In the genomic region with DNA sequence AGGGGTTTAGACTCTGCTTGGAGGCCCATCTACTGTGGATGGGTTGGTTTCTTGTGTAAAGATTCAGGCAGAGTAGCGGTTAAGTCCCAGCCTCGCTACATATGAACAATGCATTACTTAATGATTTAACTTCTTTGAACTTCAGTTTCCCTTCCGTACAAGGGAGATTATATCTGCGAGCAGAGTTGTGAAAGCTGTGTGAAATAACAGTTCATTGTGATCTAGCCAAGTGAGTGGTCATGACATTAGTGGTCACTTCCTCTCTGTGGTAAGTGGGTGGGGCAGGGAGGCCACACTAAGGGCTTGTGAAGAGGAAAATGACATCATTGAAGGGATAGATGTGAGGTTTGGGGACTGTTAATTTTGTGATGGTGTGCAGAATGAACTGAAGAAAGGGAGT, we compare ENCODE assay signal across 8 cellular contexts. TPM values are rescaled to one million over a fixed set of nuclear protein-coding genes. Genes with fewer than 3 reads are reported as not detected.
DNase-seq lines count a peak whose midpoint lies in the region; ATAC-seq and TF ChIP-seq lines count a peak whose summit lies in the region.

No MANE protein-coding gene starts in this region.

- TF ChIP-seq CTCF in kidney epithelial cell (IDR thresholded peaks at IDR 0.05; ENCODE audit: insufficient read depth, low read length, poor library complexity, severe bottlenecking), result no peak

- peak; percentile 44 for DNase-seq in GM04504 (ENCODE audit: low read depth)
- DNase-seq in activated T-cell treated with anti-CD3 and anti-CD28 coated beads, Interleukin-2, amount 50 U/mL, for 48 hours, result peak; percentile 70 to 72
- peak; percentile 56 for DNase-seq in kidney epithelial cell (ENCODE audit: low read depth)
- no peak for DNase-seq in NCI-H2107 treated with DMSO at 0.1 percent for 48 hours (lab: John Stamatoyannopoulos, UW; ENCODE audit: unreplicated experiment)
- DNase-seq in DMS79 treated with DMSO at 0.1 percent for 48 hours (lab: John Stamatoyannopoulos, UW), result no peak
- no peak for DNase-seq in NCI-H1436 treated with DMSO at 0.1 percent for 48 hours (lab: John Stamatoyannopoulos, UW)

- peak; percentile 98 for ATAC-seq in GM21423 (IDR thresholded peaks at IDR 0.05; ENCODE audit: unreplicated experiment)
- ATAC-seq in HG03575 (IDR thresholded peaks at IDR 0.05; ENCODE audit: extremely low read depth, insufficient number of reproducible peaks, low FRiP score, unreplicated experiment), result peak; percentile 85

- H3K27me3 ChIP-seq in kidney epithelial cell (ENCODE audit: control insufficient read depth, insufficient read depth, low read length), result no peaks in the 10 kb centered on the region

- no peaks in the 10 kb centered on the region for H3K36me3 ChIP-seq in kidney epithelial cell (ENCODE audit: control insufficient read depth, insufficient read depth, low read length)

- H3K4me3 ChIP-seq in kidney epithelial cell (ENCODE audit: low read depth, low read length), result no peak overlapping the region

RNA-seq across cellular contexts. Expression of gene MEX3C, which starts 14.1 kb away (rescaled TPM):
- total RNA-seq in kidney epithelial cell, result 60.1 and 64.7 TPM in 2 replicates

Comparison
In these comparisons a context has a peak if more than half of its experiments do, and no peak if none do; other contexts are left out.
1. DNase-seq: peak in GM04504 (single experiment), activated T-cell treated with anti-CD3 and anti-CD28 coated beads, Interleukin-2, amount 50 U/mL, for 48 hours (2 of 2) and kidney epithelial cell (single experiment); none in NCI-H2107 treated with DMSO at 0.1 percent for 48 hours (single experiment), DMS79 treated with DMSO at 0.1 percent for 48 hours (single experiment) and NCI-H1436 treated with DMSO at 0.1 percent for 48 hours (single experiment).